ENCODE assay signal across 10 cellular contexts in the genomic region with DNA sequence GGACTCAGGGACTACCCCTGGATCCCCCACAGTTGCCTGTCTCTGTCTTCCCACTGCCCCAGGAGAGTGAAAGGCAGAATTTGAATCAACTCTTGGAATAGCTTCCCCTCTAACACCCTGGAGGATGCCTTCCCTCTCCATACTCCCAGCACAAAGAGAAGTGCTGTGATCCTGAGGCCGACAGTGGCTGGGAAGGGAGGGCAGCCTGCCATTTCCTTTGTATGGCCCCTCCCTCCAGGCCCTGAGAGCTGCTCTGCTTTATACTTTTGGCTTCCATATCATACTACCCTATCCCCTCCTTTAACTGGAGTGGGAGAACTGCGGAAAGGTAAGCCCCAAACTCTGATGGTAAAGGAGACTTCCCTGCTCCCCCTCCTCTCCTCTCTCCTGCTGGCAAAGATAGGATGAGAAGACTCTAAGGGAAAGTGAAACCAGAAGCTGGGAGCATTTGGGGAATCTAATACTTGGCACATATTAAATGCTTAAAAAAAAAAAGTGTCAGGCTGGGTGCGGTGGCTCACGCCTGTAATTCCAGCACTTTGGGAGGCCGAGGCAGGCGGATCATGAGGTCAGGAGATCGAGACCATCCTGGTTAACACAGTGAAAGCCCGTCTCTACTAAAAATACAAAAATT. TPM values are rescaled to one million over a fixed set of nuclear protein-coding genes. Genes with fewer than 3 reads are reported as not detected.
DNase-seq lines count a peak whose midpoint lies in the region; ATAC-seq and TF ChIP-seq lines count a peak whose summit lies in the region.
"Had no signal": no experiment of that assay in that cellular context is flagged by ENCODE, and none has a peak within 500 bp of the region (broad histone marks: within the 10 kb centered on the region; RNA-seq: fewer than 3 reads in every experiment).

No MANE protein-coding gene starts in this region.

- peak overlapping the region; percentile 15 for H3K27ac Mint-ChIP-seq in activated T-helper 17 cell treated with anti-CD3 and anti-CD28 coated beads, Interleukin-2, amount 50 U/mL, for 72 hours
- H3K27ac Mint-ChIP-seq in naive thymus-derived CD4-positive, alpha-beta T cell = peak overlapping the region in 2 of 9 donors; percentile 10 to 44

- peaks cover 11% of the 10 kb centered on the region for H3K4me1 Mint-ChIP-seq in activated T-helper 17 cell treated with anti-CD3 and anti-CD28 coated beads, Interleukin-2, amount 50 U/mL, for 72 hours
- peaks cover 21 to 34% (median 26%) of the 10 kb centered on the region in 7 donors for H3K4me1 Mint-ChIP-seq in naive thymus-derived CD4-positive, alpha-beta T cell

- WGBS in prostate gland = 50% methylated on average over 8 of the region's 8 CpGs

- CTCF ChIA-PET in naive thymus-derived CD4-positive, alpha-beta T cell (lab: Charles Lee) = interaction anchor here (0.6 to 3.0 kb wide), 5 partner anchors 17 to 55 kb away, joined by 3 to 22 read pairs (median 4); no protein-coding TSS in a partner anchor

- POLR2A ChIA-PET in naive thymus-derived CD4-positive, alpha-beta T cell (lab: Charles Lee) = interaction anchor here (0.6 to 1.3 kb wide), 2 partner anchors 66 to 267 kb away, joined by 3 read pairs; no protein-coding TSS in a partner anchor

- H3K27me3 Mint-ChIP-seq in activated T-helper 17 cell treated with anti-CD3 and anti-CD28 coated beads, Interleukin-2, amount 50 U/mL, for 72 hours = no peaks in the 10 kb centered on the region
- H3K27me3 Mint-ChIP-seq in naive thymus-derived CD4-positive, alpha-beta T cell = peaks cover 0 to 49% (median 0%) of the 10 kb centered on the region in 5 donors

- H3K9me3 ChIP-seq in prostate gland = no peaks in the 10 kb centered on the region
- no peaks in the 10 kb centered on the region for H3K9me3 ChIP-seq in naive thymus-derived CD4-positive, alpha-beta T cell (ENCODE audit: control insufficient read depth in 2 of 3, low read length in 3 of 3)

- no peak for ATAC-seq in activated T-helper 17 cell treated with anti-CD3 and anti-CD28 coated beads, Interleukin-2, amount 50 U/mL, for 72 hours (replicated peaks)
- ATAC-seq in naive thymus-derived CD4-positive, alpha-beta T cell = no peak
- no peak for ATAC-seq in GM21528 (IDR thresholded peaks at IDR 0.05; ENCODE audit: low FRiP score, unreplicated experiment)
- ATAC-seq in HG03565 (IDR thresholded peaks at IDR 0.05; ENCODE audit: unreplicated experiment) = no peak
- ATAC-seq: Panc1 had no signal

- no peak for TF ChIP-seq POLR2A in prostate gland (IDR thresholded peaks at IDR 0.05)

- H3K9me3 Mint-ChIP-seq in activated T-helper 17 cell treated with anti-CD3 and anti-CD28 coated beads, Interleukin-2, amount 50 U/mL, for 72 hours = no peaks in the 10 kb centered on the region
- peaks cover 0 to 2% (median 0%) of the 10 kb centered on the region in 11 donors for H3K9me3 Mint-ChIP-seq in naive thymus-derived CD4-positive, alpha-beta T cell

- no peaks in the 10 kb centered on the region for H3K27me3 ChIP-seq in prostate gland (replicated peaks; ENCODE audit: insufficient read depth)
- no peaks in the 10 kb centered on the region for H3K27me3 ChIP-seq in naive thymus-derived CD4-positive, alpha-beta T cell (ENCODE audit: control insufficient read depth in 2 of 2, insufficient read depth in 2 of 2, low read length in 2 of 2)

- peak overlapping the region; percentile 43 to 74 for H3K27ac ChIP-seq in prostate gland
- no peak overlapping the region for H3K27ac ChIP-seq in naive thymus-derived CD4-positive, alpha-beta T cell (ENCODE audit: low read depth, low read length)

- no peaks in the 10 kb centered on the region for H3K4me1 ChIP-seq in prostate gland (replicated peaks)
- H3K4me1 ChIP-seq in naive thymus-derived CD4-positive, alpha-beta T cell (ENCODE audit: control insufficient read depth in 2 of 2, insufficient read depth in 2 of 2, low read length in 2 of 2) = peaks cover 14 to 17% of the 10 kb centered on the region in 2 donors

- no peak for TF ChIP-seq CTCF in fibroblast of villous mesenchyme (IDR thresholded peaks at IDR 0.05; ENCODE audit: insufficient read depth, low read depth, low read length)
- no peak for TF ChIP-seq CTCF in prostate gland (IDR thresholded peaks at IDR 0.05)

- H3K4me3 ChIP-seq in fibroblast of villous mesenchyme (ENCODE audit: low read depth, low read length) (no peak overlapping the region), prostate gland (no peak overlapping the region)
- no peak overlapping the region for H3K4me3 ChIP-seq in naive thymus-derived CD4-positive, alpha-beta T cell (ENCODE audit: low read length)

- peak; percentile 58 for DNase-seq in AG08396 (ENCODE audit: low spot score)
- peak; percentile 71 for DNase-seq in fibroblast of villous mesenchyme (ENCODE audit: low read depth)
- DNase-seq in prostate gland (ENCODE audit: low spot score) = no peak
- DNase-seq in naive thymus-derived CD4-positive, alpha-beta T cell = no peak
- no peak for DNase-seq in stimulated activated CD8-positive, alpha-beta memory T cell treated with anti-CD3 and anti-CD28 coated beads, Interleukin-4, amount 100 ng/mL, for 48 hours
- DNase-seq: retina had no signal

- H3K36me3 ChIP-seq in prostate gland = no peaks in the 10 kb centered on the region
- peaks cover 0 to 3% (median 0%) of the 10 kb centered on the region in 3 experiments for H3K36me3 ChIP-seq in naive thymus-derived CD4-positive, alpha-beta T cell (ENCODE audit: control insufficient read depth in 2 of 3, insufficient read depth in 3 of 3, low read length in 3 of 3)

- H3K4me3 Mint-ChIP-seq in activated T-helper 17 cell treated with anti-CD3 and anti-CD28 coated beads, Interleukin-2, amount 50 U/mL, for 72 hours = no peak overlapping the region
- H3K4me3 Mint-ChIP-seq in naive thymus-derived CD4-positive, alpha-beta T cell = no peak overlapping the region

- peaks cover 9% of the 10 kb centered on the region for H3K36me3 Mint-ChIP-seq in activated T-helper 17 cell treated with anti-CD3 and anti-CD28 coated beads, Interleukin-2, amount 50 U/mL, for 72 hours (ENCODE audit: low read depth)
- H3K36me3 Mint-ChIP-seq in naive thymus-derived CD4-positive, alpha-beta T cell = peaks cover 0 to 4% (median 0%) of the 10 kb centered on the region in 5 donors

- intact Hi-C loops in prostate gland (cut with DNase I) = no loop called here
- intact Hi-C loops in naive thymus-derived CD4-positive, alpha-beta T cell (cut with micrococcal nuclease) = no loop called here

RNA-seq across cellular contexts. Expression of a gene that starts 4.1 kb away (rescaled TPM):
- 100 to 1,000 TPM in 1 of 2 donors, 10 to 100 TPM in 1; 83.5 to 140 TPM for total RNA-seq in activated T-helper 17 cell treated with anti-CD3 and anti-CD28 coated beads, Interleukin-2, amount 50 U/mL, for 72 hours
- total RNA-seq in fibroblast of villous mesenchyme (46.7 and 47.9 TPM in 2 replicates), prostate gland (100 to 1,000 TPM in 1 of 2 donors, 10 to 100 TPM in 1; 55.2 to 167 TPM)
- 100 to 1,000 TPM in 1 of 5 experiments, 10 to 100 TPM in 4; 82.9 to 103 (median 91.4) TPM for total RNA-seq in naive thymus-derived CD4-positive, alpha-beta T cell
- polyA plus RNA-seq in naive thymus-derived CD4-positive, alpha-beta T cell = 10 to 100 TPM; 46.7 to 62.7 TPM

RNA-seq across cellular contexts. Expression of a gene that starts 4.5 kb away (rescaled TPM):
- 10 to 100 TPM; 10.3 to 14.4 TPM for total RNA-seq in activated T-helper 17 cell treated with anti-CD3 and anti-CD28 coated beads, Interleukin-2, amount 50 U/mL, for 72 hours
- 19.0 and 27.2 TPM in 2 replicates for total RNA-seq in fibroblast of villous mesenchyme
- total RNA-seq in prostate gland = 10 to 100 TPM; 35.2 to 79.8 TPM
- total RNA-seq in naive thymus-derived CD4-positive, alpha-beta T cell = 10 to 100 TPM in 4 of 5 experiments, 1 to 10 TPM in 1; 3.2 to 55.9 (median 48.4) TPM
- 10 to 100 TPM; 17.7 to 26.2 TPM for polyA plus RNA-seq in naive thymus-derived CD4-positive, alpha-beta T cell

RNA-seq across cellular contexts. Expression of a gene that starts 42.1 kb away (rescaled TPM):
- total RNA-seq in activated T-helper 17 cell treated with anti-CD3 and anti-CD28 coated beads, Interleukin-2, amount 50 U/mL, for 72 hours = 10 to 100 TPM; 12.2 to 21.8 TPM
- total RNA-seq in fibroblast of villous mesenchyme = 1.7 and 2.3 TPM in 2 replicates
- total RNA-seq in prostate gland = 10 to 100 TPM; 10.7 to 35.2 TPM
- total RNA-seq in naive thymus-derived CD4-positive, alpha-beta T cell = 10 to 100 TPM in 4 of 5 experiments, 1 to 10 TPM in 1; 3.6 to 34.2 (median 17.3) TPM
- polyA plus RNA-seq in naive thymus-derived CD4-positive, alpha-beta T cell = 10 to 100 TPM in 1 of 2 donors, 1 to 10 TPM in 1; 4.7 to 11.2 TPM

RNA-seq across cellular contexts. Expression of a gene that starts 43.0 kb away (rescaled TPM):
- total RNA-seq in activated T-helper 17 cell treated with anti-CD3 and anti-CD28 coated beads, Interleukin-2, amount 50 U/mL, for 72 hours = not detected
- total RNA-seq in fibroblast of villous mesenchyme (0.97 and 4.3 TPM in 2 replicates), prostate gland (1 to 10 TPM in 1 of 2 donors, under 1 TPM in 1; 0.41 to 2.2 TPM)
- not detected for total RNA-seq in naive thymus-derived CD4-positive, alpha-beta T cell
- not detected for polyA plus RNA-seq in naive thymus-derived CD4-positive, alpha-beta T cell

Comparison
In these comparisons a context has a peak if more than half of its experiments do, and no peak if none do; other contexts are left out.
1. DNase-seq: peak in AG08396 (single experiment) and fibroblast of villous mesenchyme (single experiment); none in prostate gland (single experiment), naive thymus-derived CD4-positive, alpha-beta T cell (0 of 9) and stimulated activated CD8-positive, alpha-beta memory T cell treated with anti-CD3 and anti-CD28 coated beads, Interleukin-4, amount 100 ng/mL, for 48 hours (single experiment).